In the genomic region with DNA sequence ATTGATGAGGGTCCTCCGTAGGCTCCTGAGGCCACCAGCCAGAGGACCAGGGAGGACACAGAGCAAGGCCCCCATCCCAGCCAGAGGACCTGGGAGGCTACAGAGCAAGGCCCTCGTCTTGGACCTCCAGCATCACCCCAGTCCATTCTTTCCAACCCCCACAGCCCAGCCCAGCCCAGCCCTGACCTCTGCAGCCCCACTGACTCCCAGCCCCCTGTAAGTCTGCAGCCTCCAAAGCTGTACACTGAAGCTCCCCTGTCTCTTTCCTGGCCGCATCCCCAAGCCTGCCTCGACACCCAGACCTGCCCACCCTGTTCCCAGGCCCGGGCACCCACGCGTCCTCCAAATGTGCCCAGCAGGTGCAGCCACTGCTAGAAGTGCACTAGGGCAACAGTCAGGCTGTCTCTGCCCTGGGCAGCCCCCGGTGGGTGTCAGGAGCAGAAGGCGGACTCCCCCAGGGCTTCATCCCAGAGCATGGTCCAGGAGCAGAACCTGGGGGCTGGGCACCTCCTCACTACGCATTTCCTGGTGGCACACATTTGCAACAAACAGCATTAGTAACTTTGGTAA, we compare ENCODE assay signal across 9 cellular contexts. TPM values are rescaled to one million over a fixed set of nuclear protein-coding genes. Genes with fewer than 3 reads are reported as not detected.
DNase-seq lines count a peak whose midpoint lies in the region; ATAC-seq and TF ChIP-seq lines count a peak whose summit lies in the region.
"Had no signal": no experiment of that assay in that cellular context is flagged by ENCODE, and none has a peak within 500 bp of the region (broad histone marks: within the 10 kb centered on the region; RNA-seq: fewer than 3 reads in every experiment).

No MANE protein-coding gene starts in this region.

- H3K79me2 ChIP-seq in DOHH2 (ENCODE audit: control insufficient read depth, low read length) = peaks cover 56% of the 10 kb centered on the region

- peak overlapping the region; percentile 69; the same call in 1 of the 2 replicates for H3K4me2 ChIP-seq in DOHH2 (ENCODE audit: low read length)

- DNase-seq in WERI-Rb-1 = no peak
- DNase-seq in fibroblast of the aortic adventitia (ENCODE audit: low read depth) = no peak
- DNase-seq in NCI-H187 treated with DMSO at 0.1 percent for 48 hours (lab: John Stamatoyannopoulos, UW) = no peak
- no peak for DNase-seq in effector CD8-positive, alpha-beta T cell (lab: John Stamatoyannopoulos, UW)

- H3K4me3 ChIP-seq in DOHH2 (ENCODE audit: low read length) = no peak overlapping the region
- H3K4me3 ChIP-seq in WERI-Rb-1 (ENCODE audit: low read depth, low read length) = no peak overlapping the region
- H3K4me3 ChIP-seq in fibroblast of the aortic adventitia (ENCODE audit: low read depth, low read length) = peak overlapping the region; percentile 80
- H3K4me3 ChIP-seq in rectal smooth muscle tissue (ENCODE audit: low read length) = peak overlapping the region; percentile 93

- H3K9me3 ChIP-seq in DOHH2 (ENCODE audit: control insufficient read depth, insufficient read depth, low read length) (no peaks in the 10 kb centered on the region), WERI-Rb-1 (ENCODE audit: severe bottlenecking) (no peaks in the 10 kb centered on the region)

- H4K20me1 ChIP-seq in DOHH2 (ENCODE audit: control insufficient read depth, insufficient read depth, low read depth, low read length) = 0 out of 2 replicates have a peak, but pooled peaks cover 4% of the 10 kb centered on the region

- H3K27me3 ChIP-seq in DOHH2 (ENCODE audit: control insufficient read depth, low read length) (no peaks in the 10 kb centered on the region), WERI-Rb-1 (ENCODE audit: insufficient read depth, low read depth, severe bottlenecking) (no peaks in the 10 kb centered on the region), rectal smooth muscle tissue (ENCODE audit: control insufficient read depth, insufficient read depth, low read length) (no peaks in the 10 kb centered on the region)

- no peak overlapping the region for H3K9ac ChIP-seq in rectal smooth muscle tissue (ENCODE audit: low read length)

- H3K9me2 ChIP-seq in DOHH2 (replicated peaks; ENCODE audit: control insufficient read depth, low read length) = no peaks in the 10 kb centered on the region

- H3K36me3 ChIP-seq in DOHH2 (ENCODE audit: control insufficient read depth, low read length) (peaks cover 2% of the 10 kb centered on the region; the same call in 1 of the 2 replicates), WERI-Rb-1 (peaks cover 16% of the 10 kb centered on the region), rectal smooth muscle tissue (ENCODE audit: control insufficient read depth, insufficient read depth, low read length) (no peaks in the 10 kb centered on the region)

- TF ChIP-seq CTCF in DOHH2 (IDR thresholded peaks at IDR 0.05; ENCODE audit: low read depth, low read length, poor library complexity, severe bottlenecking) (no peak), WERI-Rb-1 (IDR thresholded peaks at IDR 0.05; ENCODE audit: low read depth, low read length) (no peak), fibroblast of the aortic adventitia (IDR thresholded peaks at IDR 0.05; ENCODE audit: insufficient read depth, low read length) (no peak)

- ATAC-seq in GM21390 (IDR thresholded peaks at IDR 0.05; ENCODE audit: unreplicated experiment) = no peak
- no peak for ATAC-seq in HG03460 (IDR thresholded peaks at IDR 0.05; ENCODE audit: unreplicated experiment)

- H3K4me1 ChIP-seq in DOHH2 (ENCODE audit: control insufficient read depth, low read length) (peaks cover 8% of the 10 kb centered on the region), rectal smooth muscle tissue (ENCODE audit: control insufficient read depth, insufficient read depth, low read length) (peaks cover 19% of the 10 kb centered on the region)

- H3K27ac ChIP-seq in DOHH2 (ENCODE audit: low read depth, low read length) = no peak overlapping the region
- peak overlapping the region; percentile 80 for H3K27ac ChIP-seq in WERI-Rb-1
- no peak overlapping the region for H3K27ac ChIP-seq in rectal smooth muscle tissue (ENCODE audit: low read depth, low read length)
- H3K27ac ChIP-seq: HL-60 had no signal

- H3F3A ChIP-seq in DOHH2 (ENCODE audit: control insufficient read depth, insufficient read depth) = no peaks in the 10 kb centered on the region; the same call in 1 of the 2 replicates

RNA-seq across cellular contexts. Expression of a gene that starts 2.1 kb away (rescaled TPM):
- total RNA-seq in fibroblast of the aortic adventitia (ENCODE audit: low replicate concordance) = 31.3 and 89.0 TPM in 2 replicates

RNA-seq across cellular contexts. Expression of a gene that starts 11.2 kb away (rescaled TPM):
- total RNA-seq in fibroblast of the aortic adventitia (ENCODE audit: low replicate concordance) = 367 and 605 TPM in 2 replicates

RNA-seq across cellular contexts. Expression of a gene that starts 16.0 kb away (rescaled TPM):
- total RNA-seq in fibroblast of the aortic adventitia (ENCODE audit: low replicate concordance) = 0.09 and 0.57 TPM in 2 replicates

RNA-seq across cellular contexts. Expression of a gene that starts 22.5 kb away (rescaled TPM):
- total RNA-seq in fibroblast of the aortic adventitia (ENCODE audit: low replicate concordance) = 9.4 and 17.7 TPM in 2 replicates

RNA-seq across cellular contexts. Expression of a gene that starts 22.7 kb away (rescaled TPM):
- total RNA-seq in fibroblast of the aortic adventitia (ENCODE audit: low replicate concordance) = 35.0 and 53.1 TPM in 2 replicates

Comparison
In these comparisons a context has a peak if more than half of its experiments do, and no peak if none do; other contexts are left out.
1. H3K4me3 ChIP-seq: peak in fibroblast of the aortic adventitia (single experiment) and rectal smooth muscle tissue (single experiment); none in DOHH2 (single experiment) and WERI-Rb-1 (single experiment).